Comparison of ENCODE assay signal across 20 cellular contexts in the genomic region with DNA sequence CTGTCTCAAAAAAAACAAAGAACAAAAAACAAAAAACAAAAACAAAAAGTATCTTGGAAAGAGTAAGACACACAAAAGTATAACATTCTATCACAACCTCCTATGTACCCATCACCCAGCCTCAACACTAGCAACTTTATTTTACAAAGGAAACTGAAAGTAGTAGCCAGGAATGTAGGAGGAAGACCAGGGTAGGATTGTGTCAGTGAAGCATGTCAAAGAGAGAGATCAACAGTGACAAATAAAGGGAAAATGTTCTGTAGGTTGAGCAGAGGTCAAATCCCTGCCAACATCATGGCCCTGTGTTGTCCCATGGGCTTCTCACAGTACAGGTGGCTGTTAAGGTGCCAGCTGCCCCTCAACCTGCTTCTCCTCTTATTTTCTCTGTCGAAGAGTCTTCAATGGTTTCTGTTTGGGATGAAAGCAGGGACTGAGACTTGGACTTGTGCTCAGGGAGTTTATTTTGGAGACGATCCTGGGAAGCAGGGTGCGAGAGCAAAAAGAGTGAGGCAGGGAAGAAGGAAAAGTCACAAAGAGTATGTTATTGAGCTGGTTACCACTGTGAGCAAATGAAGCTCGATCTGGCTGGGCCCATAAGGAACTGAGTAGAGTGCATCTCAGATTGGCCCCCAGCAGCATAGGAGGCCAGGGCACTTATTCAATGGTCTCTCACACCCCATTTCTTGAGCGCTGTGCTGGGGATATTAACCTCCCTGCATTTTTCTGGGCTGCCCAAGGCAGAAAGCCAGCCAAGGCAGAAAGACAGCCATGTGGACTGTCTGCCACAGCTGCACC. TPM values are rescaled to one million over a fixed set of nuclear protein-coding genes. Genes with fewer than 3 reads are reported as not detected.
DNase-seq lines count a peak whose midpoint lies in the region; ATAC-seq, FAIRE-seq and TF ChIP-seq lines count a peak whose summit lies in the region.
"Had no signal": no experiment of that assay in that cellular context is flagged by ENCODE, and none has a peak within 500 bp of the region (broad histone marks: within the 10 kb centered on the region; RNA-seq: fewer than 3 reads in every experiment).

No MANE protein-coding gene starts in this region.

- no peaks in the 10 kb centered on the region for H3F3A ChIP-seq in MM.1S (ENCODE audit: insufficient read depth, low read length)

- H2BK12ac ChIP-seq in H1 (ENCODE audit: low read depth, low read length): 0 out of 2 replicates have a peak overlapping the region, but pooled peaks have one; percentile 14

- in situ Hi-C loops in Caki2 (cut with HindIII; ENCODE audit: low pct_unique_long_range_greater_than_20kb, low sequenced_read_pairs): no loop called here

- H3K18ac ChIP-seq in H1 (ENCODE audit: extremely low read depth, low read length): no peak overlapping the region

- no peak overlapping the region for H4K91ac ChIP-seq in H1 (replicated peaks; ENCODE audit: insufficient read length, low read length)

- DNase-seq in Caki2 (ENCODE audit: low read depth) (peak; percentile 30), MM.1S (no peak), H1 (ENCODE audit: low read depth in 1 of 2, low spot score in 2 of 2) (no peak), posterior vena cava (ENCODE audit: low spot score) (peak; percentile 35), cortex of kidney (lab: John Stamatoyannopoulos, UW) (no peak)
- DNase-seq: activated CD4-positive, alpha-beta T cell treated with anti-CD3 and anti-CD28 coated beads for 48 hours; CD8-positive, alpha-beta T cell; hypothalamus; NCI-H1436; NCI-H2171; NCI-H69; SIG-M5; stimulated activated naive B cell treated with anti-CD40 and anti-IgM and Interleukin-4, amounts not matched to agents 10 μg/mL and 1 μg/mL and 100 μg/mL, for 72 hours; T-helper 1 cell; testis had no signal

- no peak overlapping the region for H4K5ac ChIP-seq in H1 (ENCODE audit: insufficient read length, low read depth, low read length)

- CTCF ChIA-PET in H1 (lab: Charles Lee; ENCODE audit: partially characterized antibody): interaction anchor here (0.8 to 4.8 kb wide), 5 partner anchors 11 to 67 kb away, joined by 3 to 26 read pairs (median 5); no protein-coding TSS in a partner anchor

- POLR2A ChIA-PET in H1 (lab: Charles Lee; ENCODE audit: partially characterized antibody): interaction anchor here (1.0 to 3.7 kb wide), 3 partner anchors 11 to 32 kb away, joined by 3 to 20 read pairs (median 3); no protein-coding TSS in a partner anchor

- H2BK120ac ChIP-seq in H1 (replicated peaks; ENCODE audit: low read depth, low read length): no peak overlapping the region

- ATAC-seq in GM18909 (IDR thresholded peaks at IDR 0.05; ENCODE audit: poor library complexity, unreplicated experiment) (no peak), HG03521 (IDR thresholded peaks at IDR 0.05; ENCODE audit: unreplicated experiment) (no peak)
- ATAC-seq: CD8-positive, alpha-beta T cell; stimulated activated naive B cell treated with anti-CD40 and anti-IgM and Interleukin-4, amounts not matched to agents 10 μg/mL and 1 μg/mL and 100 μg/mL, for 72 hours had no signal

- H3K14ac ChIP-seq in H1 (ENCODE audit: insufficient read length): no peak overlapping the region

- TF ChIP-seq RAD21 in H1 (IDR thresholded peaks at IDR 0.05 in 1 of 2, conservative IDR thresholded peaks at IDR 0.05 in 1 of 2; ENCODE audit: low read depth in 2 of 2, low read length in 2 of 2): no peak

- no peak overlapping the region for H2BK5ac ChIP-seq in H1 (ENCODE audit: low read depth, low read length)

- no peaks in the 10 kb centered on the region for H3K36me3 ChIP-seq in MM.1S (replicated peaks; ENCODE audit: insufficient read depth, low read length)
- H3K36me3 ChIP-seq in H1 (ENCODE audit: control insufficient read depth in 2 of 4, insufficient read depth in 4 of 4, low read length in 3 of 4): no peaks in the 10 kb centered on the region
- H3K36me3 ChIP-seq: sigmoid colon had no signal

- H3K79me2 ChIP-seq in MM.1S (ENCODE audit: low read length): no peaks in the 10 kb centered on the region
- no peaks in the 10 kb centered on the region for H3K79me2 ChIP-seq in H1 (ENCODE audit: control insufficient read depth in 1 of 2, insufficient read depth in 2 of 2, low read length in 2 of 2)

- no peak overlapping the region for H2BK20ac ChIP-seq in H1 (ENCODE audit: low read length)

- H3K23ac ChIP-seq in H1 (ENCODE audit: insufficient read length): no peak overlapping the region

- 88% methylated on average over 5 of the region's 5 CpGs; no CpG with 5 or more reads in 1 of the 2 experiments for WGBS in H1 (ENCODE audit: extremely low coverage in 1 of 2, insufficient coverage in 1 of 2, insufficient read length in 1 of 2, insufficient replicate concordance in 2 of 2, low coverage in 1 of 2, low lambda C conversion rate in 2 of 2, missing lambda C conversion rate in 1 of 2), 2 experiments

- peak overlapping the region; percentile 56 for H2AFZ ChIP-seq in MM.1S (ENCODE audit: low read length)
- no peak overlapping the region for H2AFZ ChIP-seq in H1 (ENCODE audit: low read length)

- H3K27me3 ChIP-seq in MM.1S (replicated peaks; ENCODE audit: insufficient read depth, low read length) (no peaks in the 10 kb centered on the region), H1 (replicated peaks in 1 of 4; ENCODE audit: control insufficient read depth in 3 of 4, extremely low read depth in 1 of 4, insufficient read depth in 3 of 4, low read length in 3 of 4) (no peaks in the 10 kb centered on the region)
- H3K27me3 ChIP-seq: sigmoid colon, testis had no signal

- H3K4me2 ChIP-seq in MM.1S (ENCODE audit: low read depth, low read length): peak overlapping the region; percentile 26; the same call in 1 of the 2 replicates
- no peak overlapping the region for H3K4me2 ChIP-seq in H1 (ENCODE audit: insufficient read depth in 1 of 2, low read depth in 2 of 2, low read length in 2 of 2)

- peak overlapping the region; percentile 16; the same call in 1 of the 2 replicates for H4K8ac ChIP-seq in H1 (ENCODE audit: extremely low read depth, insufficient read depth, low read length)

- no peaks in the 10 kb centered on the region for H3K9me2 ChIP-seq in MM.1S (replicated peaks; ENCODE audit: insufficient read depth, low read length)

- no peak for TF ChIP-seq POLR2A in H1 (IDR thresholded peaks at IDR 0.05; ENCODE audit: control extremely low read depth in 1 of 2, low read depth in 2 of 2, low read length in 2 of 2)

- TF ChIP-seq CTCF in MM.1S (IDR thresholded peaks at IDR 0.05; ENCODE audit: low read length) (no peak), H1 (IDR thresholded peaks at IDR 0.05; ENCODE audit: control extremely low read depth in 1 of 3, insufficient read depth in 1 of 3, low read depth in 1 of 3, low read length in 3 of 3) (no peak)

- H4K20me1 ChIP-seq in MM.1S (ENCODE audit: insufficient read depth, low read length) (no peaks in the 10 kb centered on the region), H1 (replicated peaks in 1 of 2; ENCODE audit: control insufficient read depth in 1 of 2, insufficient read depth in 2 of 2, low read length in 2 of 2) (no peaks in the 10 kb centered on the region)

- H2AK5ac ChIP-seq in H1 (ENCODE audit: low read depth, low read length): no peak overlapping the region

- H3K4ac ChIP-seq in H1 (replicated peaks; ENCODE audit: insufficient read length, low read depth, low read length): no peak overlapping the region

- peaks cover 3% of the 10 kb centered on the region; the same call in 1 of the 2 replicates for H3K23me2 ChIP-seq in H1 (ENCODE audit: low read depth, low read length)

- FAIRE-seq in H1 (lab: Jason Lieb, UNC): no peak
- FAIRE-seq: islet of Langerhans had no signal

- no peak overlapping the region for H2BK15ac ChIP-seq in H1 (ENCODE audit: low read length)

- no peaks in the 10 kb centered on the region; the same call in 1 of the 2 replicates for H3K79me1 ChIP-seq in H1 (ENCODE audit: low read depth, low read length)

- H3K9me3 ChIP-seq in MM.1S (replicated peaks; ENCODE audit: insufficient read depth, low read length) (no peaks in the 10 kb centered on the region), H1 (ENCODE audit: insufficient read depth in 2 of 2, low read depth in 1 of 2, low read length in 1 of 2) (no peaks in the 10 kb centered on the region)
- H3K9me3 ChIP-seq: sigmoid colon, testis had no signal

- intact Hi-C loops in posterior vena cava (cut with DNase I): no loop called here

- H3K56ac ChIP-seq in H1 (replicated peaks; ENCODE audit: insufficient read length, low read depth, low read length): no peak overlapping the region

- TF ChIP-seq EP300 in H1 (IDR thresholded peaks at IDR 0.05; ENCODE audit: borderline replicate concordance in 1 of 2, low read depth in 2 of 2, low read length in 2 of 2): no peak

- H3K4me1 ChIP-seq in MM.1S (ENCODE audit: low read length) (peaks cover 10% of the 10 kb centered on the region; the same call in 1 of the 2 replicates), H1 (replicated peaks in 1 of 4; ENCODE audit: control insufficient read depth in 3 of 4, insufficient read depth in 4 of 4, low read length in 3 of 4) (no peaks in the 10 kb centered on the region)
- H3K4me1 ChIP-seq: testis had no signal

- no peak overlapping the region for H3K9ac ChIP-seq in MM.1S (ENCODE audit: low read length)
- H3K9ac ChIP-seq in H1 (replicated peaks in 1 of 4; ENCODE audit: extremely low read depth in 1 of 4, low read depth in 3 of 4, low read length in 3 of 4): no peak overlapping the region

- no peak overlapping the region for H3K4me3 ChIP-seq in MM.1S (ENCODE audit: low read length)
- no peak overlapping the region for H3K4me3 ChIP-seq in H1 (ENCODE audit: extremely low read depth in 1 of 4, insufficient read depth in 2 of 4, low read depth in 3 of 4, low read length in 4 of 4)
- H3K4me3 ChIP-seq: lung, sigmoid colon, testis had no signal

- H3K27ac ChIP-seq in MM.1S (ENCODE audit: low read length) (no peak overlapping the region), H1 (ENCODE audit: low read depth, low read length) (no peak overlapping the region)
- H3K27ac ChIP-seq: sigmoid colon, testis had no signal

RNA-seq across cellular contexts. Expression of gene CTDSP2, which starts 29.4 kb away (rescaled TPM):
- total RNA-seq in Caki2 (2014; rRNA removed; shearing (Covaris generic); ENCODE audit: low replicate concordance): 47.5 and 73.7 TPM in 2 replicates
- total RNA-seq in H1 (2021; fragmentation: NEBNext Ultra II Directional; extraction: Animal tissue kit (Norgen Biotek cat#: 25700)): 91.7 and 93.7 TPM in 2 replicates
- 71.3 and 129 TPM in 2 replicates for polyA plus RNA-seq in H1 (2011; rRNA removed)
- 115 TPM for polyA plus RNA-seq in H1 (2011; cell fraction: cytosol; rRNA removed)
- 118 TPM for polyA plus RNA-seq in H1 (2011; cell fraction: nucleus; rRNA removed)
- 72.3 to 87.9 TPM (median 83.7 TPM) in 4 replicates for polyA plus RNA-seq in H1 (2012, experiment 1 of 2)
- polyA plus RNA-seq in H1 (2012, experiment 2 of 2): 64.0 TPM
- 41.6 TPM for polyA plus RNA-seq in H1 (2013, experiment 1 of 2)
- polyA plus RNA-seq in H1 (2013, experiment 2 of 2): 42.0 TPM
- 144 and 145 TPM in 2 replicates for polyA minus RNA-seq in H1 (2011; rRNA and poly(A)+ RNA removed)
- polyA minus RNA-seq in H1 (2011; cell fraction: cytosol; rRNA and poly(A)+ RNA removed): 75.4 TPM
- polyA minus RNA-seq in H1 (2011; cell fraction: nucleus; rRNA and poly(A)+ RNA removed): 79.4 TPM
- total RNA-seq in posterior vena cava: 100 to 1,000 TPM; 135 to 138 TPM

RNA-seq across cellular contexts. Expression of gene AVIL, which starts 57.4 kb away (rescaled TPM):
- total RNA-seq in Caki2 (2014; rRNA removed; shearing (Covaris generic); ENCODE audit: low replicate concordance): not detected in 2 replicates
- total RNA-seq in H1 (2021; fragmentation: NEBNext Ultra II Directional; extraction: Animal tissue kit (Norgen Biotek cat#: 25700)): 0.39 and 1.1 TPM in 2 replicates
- 0.06 and 0.11 TPM in 2 replicates for polyA plus RNA-seq in H1 (2011; rRNA removed)
- polyA plus RNA-seq in H1 (2011; cell fraction: cytosol; rRNA removed): 0.25 TPM
- 0.70 TPM for polyA plus RNA-seq in H1 (2011; cell fraction: nucleus; rRNA removed)
- 0.56 to 1.3 TPM (median 0.96 TPM) in 4 replicates for polyA plus RNA-seq in H1 (2012, experiment 1 of 2)
- polyA plus RNA-seq in H1 (2012, experiment 2 of 2): 0.17 TPM
- 0.24 TPM for polyA plus RNA-seq in H1 (2013, experiment 1 of 2)
- polyA plus RNA-seq in H1 (2013, experiment 2 of 2): 0.15 TPM
- polyA minus RNA-seq in H1 (2011; rRNA and poly(A)+ RNA removed): 0.22 and 0.32 TPM in 2 replicates
- polyA minus RNA-seq in H1 (2011; cell fraction: cytosol; rRNA and poly(A)+ RNA removed): not detected
- 0.90 TPM for polyA minus RNA-seq in H1 (2011; cell fraction: nucleus; rRNA and poly(A)+ RNA removed)
- total RNA-seq in posterior vena cava: 1 to 10 TPM; 5.6 to 6.3 TPM

Comparison
In these comparisons a context has a peak if more than half of its experiments do, and no peak if none do; other contexts are left out.
1. DNase-seq: peak in Caki2 (single experiment) and posterior vena cava (single experiment); none in MM.1S (single experiment), H1 (0 of 2) and cortex of kidney (single experiment).